ENCODE assay signal across 10 cellular contexts in the genomic region with DNA sequence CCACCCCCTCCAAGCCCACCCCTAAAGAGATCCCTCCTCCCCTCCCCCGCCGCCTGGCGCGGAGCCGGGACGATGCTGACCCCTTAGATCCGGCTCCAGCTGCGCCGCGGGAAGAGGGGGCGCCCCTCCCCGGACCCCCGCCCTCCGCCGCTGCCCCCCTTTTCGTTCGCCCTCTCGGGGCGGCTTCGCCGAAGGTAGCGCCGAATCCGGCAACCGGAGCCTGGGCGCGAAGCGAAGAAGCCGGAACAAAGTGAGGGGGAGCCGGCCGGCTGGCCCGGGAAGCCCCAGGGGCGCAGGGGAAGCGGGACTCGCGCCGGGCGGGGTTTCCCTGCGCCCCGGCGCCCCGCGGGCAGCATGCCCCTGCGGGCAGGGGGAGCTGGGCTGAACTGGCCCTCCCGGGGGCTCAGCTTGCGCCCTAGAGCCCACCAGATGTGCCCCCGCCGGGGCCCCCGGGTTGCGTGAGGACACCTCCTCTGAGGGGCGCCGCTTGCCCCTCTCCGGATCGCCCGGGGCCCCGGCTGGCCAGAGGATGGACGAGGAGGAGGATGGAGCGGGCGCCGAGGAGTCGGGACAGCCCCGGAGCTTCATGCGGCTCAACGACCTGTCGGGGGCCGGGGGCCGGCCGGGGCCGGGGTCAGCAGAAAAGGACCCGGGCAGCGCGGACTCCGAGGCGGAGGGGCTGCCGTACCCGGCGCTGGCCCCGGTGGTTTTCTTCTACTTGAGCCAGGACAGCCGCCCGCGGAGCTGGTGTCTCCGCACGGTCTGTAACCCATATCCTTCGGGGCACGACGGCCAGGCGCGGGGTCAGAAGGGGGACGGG. TPM values are rescaled to one million over a fixed set of nuclear protein-coding genes. Genes with fewer than 3 reads are reported as not detected.
A peak's percentile ranks its signal among the peaks of the same experiment; 100 is the strongest.
DNase-seq lines count a peak whose midpoint lies in the region; ATAC-seq and TF ChIP-seq lines count a peak whose summit lies in the region.
"Had no signal": no experiment of that assay in that cellular context is flagged by ENCODE, and none has a peak within 500 bp of the region (broad histone marks: within the 10 kb centered on the region; RNA-seq: fewer than 3 reads in every experiment).

No MANE protein-coding gene starts in this region.

- no peak overlapping the region for H3K27ac Mint-ChIP-seq in chondrocyte (ENCODE audit: unreplicated experiment)

- H3K4me3 Mint-ChIP-seq in chondrocyte (ENCODE audit: unreplicated experiment), result no peak overlapping the region

- TF ChIP-seq POLR2A in heart left ventricle (IDR thresholded peaks at IDR 0.05), result no peak

- DNase-seq in heart left ventricle (no peak), left cardiac atrium (no peak), SJCRH30 (no peak), NCI-H1930 (lab: John Stamatoyannopoulos, UW) (no peak), chondrocyte (ENCODE audit: low spot score) (no peak)

- no peak for ATAC-seq in heart left ventricle
- no peak for ATAC-seq in left cardiac atrium
- ATAC-seq in HG03439 (IDR thresholded peaks at IDR 0.05; ENCODE audit: unreplicated experiment), result no peak

- no peaks in the 10 kb centered on the region for H3K9me3 Mint-ChIP-seq in chondrocyte (ENCODE audit: low read depth)

- H3K4me3 ChIP-seq in heart left ventricle (peak overlapping the region; percentile 28 to 65 (median 56)), SJCRH30 (peak overlapping the region; percentile 67), iPS-18c (ENCODE audit: insufficient read depth, low read depth, low read length) (peak overlapping the region; percentile 47), urinary bladder (ENCODE audit: low read depth, low read length) (peak overlapping the region; percentile 49)

- H3K27me3 ChIP-seq in heart left ventricle (peaks cover 27 to 80% (median 53%) of the 10 kb centered on the region in 9 donors), SJCRH30 (no peaks in the 10 kb centered on the region)

- peaks cover 0 to 3% (median 0%) of the 10 kb centered on the region in 9 donors for H3K36me3 ChIP-seq in heart left ventricle
- H3K36me3 ChIP-seq in SJCRH30, result no peaks in the 10 kb centered on the region
- no peaks in the 10 kb centered on the region for H3K36me3 ChIP-seq in urinary bladder (ENCODE audit: insufficient read depth)

- intact Hi-C loops in heart left ventricle (cut with DNase I), result loop anchor here in 1 of 10 donors (2.0 kb wide), 1 partner anchor 44 kb away; no protein-coding TSS in a partner anchor
- intact Hi-C loops in left cardiac atrium (cut with DNase I), result no loop called here

- H3K4me1 ChIP-seq in heart left ventricle (peaks cover 12 to 52% (median 30%) of the 10 kb centered on the region in 12 donors), SJCRH30 (peaks cover 7% of the 10 kb centered on the region), urinary bladder (ENCODE audit: insufficient read depth) (peaks cover 3% of the 10 kb centered on the region)

- 1 to 2% (median 2%) methylated on average over 29 to 89 of the region's 89 CpGs for WGBS in heart left ventricle, 4 donors
- 1% methylated on average over 89 of the region's 89 CpGs for WGBS in urinary bladder

- no peak overlapping the region for H3K27ac ChIP-seq in heart left ventricle
- H3K27ac ChIP-seq in SJCRH30, result no peak overlapping the region
- no peak overlapping the region for H3K27ac ChIP-seq in urinary bladder (ENCODE audit: low read depth)

- peaks cover 19% of the 10 kb centered on the region for H3K4me1 Mint-ChIP-seq in chondrocyte (ENCODE audit: low read depth)

- peaks cover 39% of the 10 kb centered on the region for H3K27me3 Mint-ChIP-seq in chondrocyte (ENCODE audit: low read depth)

- peaks cover 1% of the 10 kb centered on the region for H3K36me3 Mint-ChIP-seq in chondrocyte (ENCODE audit: low read depth)

- no peaks in the 10 kb centered on the region for H3K9me3 ChIP-seq in heart left ventricle
- no peaks in the 10 kb centered on the region for H3K9me3 ChIP-seq in SJCRH30 (replicated peaks)
- peaks cover 2% of the 10 kb centered on the region for H3K9me3 ChIP-seq in iPS-18c (ENCODE audit: control insufficient read depth, insufficient read depth, low read length)

- TF ChIP-seq CTCF in heart left ventricle (IDR thresholded peaks at IDR 0.05) (peak in 1 of 12 donors; percentile 2), chondrocyte (IDR thresholded peaks at IDR 0.05) (no peak)

RNA-seq across cellular contexts. Expression of gene CACNA1G, which starts 0.6 kb away (rescaled TPM):
- total RNA-seq in heart left ventricle (under 1 TPM in 8 of 9 donors, not detected in 1; 0.02 to 0.48 (median 0.14) TPM), left cardiac atrium (1 to 10 TPM; 5.7 to 6.9 TPM), urinary bladder (6.6 TPM), chondrocyte (0.05 to 0.41 TPM (median 0.10 TPM) in 3 replicates)
- polyA plus RNA-seq in heart left ventricle (under 1 TPM; 0.04 to 0.11 TPM), urinary bladder (0.15 TPM)
- 3.5 and 4.2 TPM in 2 replicates for total RNA-seq in SJCRH30 (2014; rRNA removed; shearing (Covaris generic))
- total RNA-seq: epithelial cell of proximal tubule had no signal

RNA-seq across cellular contexts. Expression of gene SPATA20, which starts 14.2 kb away (rescaled TPM):
- total RNA-seq in heart left ventricle (10 to 100 TPM; 21.6 to 83.0 (median 67.1) TPM), left cardiac atrium (10 to 100 TPM; 41.0 to 41.1 TPM), urinary bladder (32.5 TPM), chondrocyte (51.0 to 60.1 TPM (median 51.8 TPM) in 3 replicates)
- polyA plus RNA-seq in heart left ventricle (10 to 100 TPM; 13.8 to 52.3 TPM), urinary bladder (32.6 TPM)
- total RNA-seq in SJCRH30 (2014; rRNA removed; shearing (Covaris generic)), result 12.0 and 13.1 TPM in 2 replicates

RNA-seq across cellular contexts. Expression of gene EPN3, which starts 28.6 kb away (rescaled TPM):
- total RNA-seq in heart left ventricle, result 10 to 100 TPM in 6 of 9 donors, 1 to 10 TPM in 3; 8.9 to 29.5 (median 12.6) TPM
- polyA plus RNA-seq in heart left ventricle, result 10 to 100 TPM in 1 of 2 donors, 1 to 10 TPM in 1; 9.0 to 22.1 TPM
- total RNA-seq in left cardiac atrium, result 10 to 100 TPM in 1 of 2 donors, 1 to 10 TPM in 1; 7.0 to 16.1 TPM
- not detected in 2 replicates for total RNA-seq in SJCRH30 (2014; rRNA removed; shearing (Covaris generic))
- 4.4 TPM for total RNA-seq in urinary bladder
- 5.6 TPM for polyA plus RNA-seq in urinary bladder
- not detected in 3 replicates for total RNA-seq in chondrocyte
- total RNA-seq: RPMI7951 had no signal

RNA-seq across cellular contexts. Expression of gene MYCBPAP, which starts 52.9 kb away (rescaled TPM):
- total RNA-seq in heart left ventricle (1 to 10 TPM in 2 of 9 donors, under 1 TPM in 6, not detected in 1; 0.42 to 2.4 (median 0.83) TPM), left cardiac atrium (under 1 TPM; 0.39 to 0.59 TPM), urinary bladder (1.3 TPM), chondrocyte (0.99 to 1.2 TPM (median 1.00 TPM) in 3 replicates)
- polyA plus RNA-seq in heart left ventricle (under 1 TPM; 0.29 to 0.46 TPM), urinary bladder (0.23 TPM)
- not detected in 2 replicates for total RNA-seq in SJCRH30 (2014; rRNA removed; shearing (Covaris generic))
- total RNA-seq: RPMI7951 had no signal
